In the genomic region with DNA sequence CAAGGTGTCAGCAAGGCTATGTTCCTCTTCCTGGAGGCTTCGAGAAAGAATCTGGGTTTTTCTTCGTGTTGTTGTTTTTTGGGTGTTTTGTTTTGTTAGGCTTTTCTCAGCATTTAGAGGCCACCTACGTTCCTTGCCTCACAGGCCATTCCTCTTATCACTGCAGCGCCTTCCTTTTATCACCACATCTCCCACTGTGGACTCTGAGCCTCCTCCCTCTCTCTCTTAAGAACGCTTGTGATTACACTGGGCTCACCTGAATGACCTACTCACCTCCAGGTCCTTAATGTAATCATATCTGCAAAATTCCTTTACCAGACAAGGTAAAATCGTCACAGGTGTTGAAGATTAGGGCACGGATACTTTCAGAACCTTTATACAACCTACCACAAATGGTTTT, we compare ENCODE assay signal across 1 cellular context.
TF ChIP-seq lines count a peak whose summit lies in the region.

No MANE protein-coding gene starts in this region.

TF ChIP-seq in WTC11, 78 proteins besides CTCF, POLR2A, EP300 and RAD21 (continued from another document):
- TF ChIP-seq, protein P1, sequence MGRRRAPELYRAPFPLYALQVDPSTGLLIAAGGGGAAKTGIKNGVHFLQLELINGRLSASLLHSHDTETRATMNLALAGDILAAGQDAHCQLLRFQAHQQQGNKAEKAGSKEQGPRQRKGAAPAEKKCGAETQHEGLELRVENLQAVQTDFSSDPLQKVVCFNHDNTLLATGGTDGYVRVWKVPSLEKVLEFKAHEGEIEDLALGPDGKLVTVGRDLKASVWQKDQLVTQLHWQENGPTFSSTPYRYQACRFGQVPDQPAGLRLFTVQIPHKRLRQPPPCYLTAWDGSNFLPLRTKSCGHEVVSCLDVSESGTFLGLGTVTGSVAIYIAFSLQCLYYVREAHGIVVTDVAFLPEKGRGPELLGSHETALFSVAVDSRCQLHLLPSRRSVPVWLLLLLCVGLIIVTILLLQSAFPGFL (CRISPR knock-in tag; IDR thresholded peaks at IDR 0.05; ENCODE audit: borderline replicate concordance), result no peak
- TF ChIP-seq NFYB (CRISPR knock-in tag; conservative IDR thresholded peaks at IDR 0.05; ENCODE audit: low read depth) (no peak), IRF2 (CRISPR knock-in tag; IDR thresholded peaks at IDR 0.05; ENCODE audit: borderline replicate concordance, low read depth) (no peak)
TF ChIP-seq in WTC11: peak in this region for 0.
